In the genomic region with DNA sequence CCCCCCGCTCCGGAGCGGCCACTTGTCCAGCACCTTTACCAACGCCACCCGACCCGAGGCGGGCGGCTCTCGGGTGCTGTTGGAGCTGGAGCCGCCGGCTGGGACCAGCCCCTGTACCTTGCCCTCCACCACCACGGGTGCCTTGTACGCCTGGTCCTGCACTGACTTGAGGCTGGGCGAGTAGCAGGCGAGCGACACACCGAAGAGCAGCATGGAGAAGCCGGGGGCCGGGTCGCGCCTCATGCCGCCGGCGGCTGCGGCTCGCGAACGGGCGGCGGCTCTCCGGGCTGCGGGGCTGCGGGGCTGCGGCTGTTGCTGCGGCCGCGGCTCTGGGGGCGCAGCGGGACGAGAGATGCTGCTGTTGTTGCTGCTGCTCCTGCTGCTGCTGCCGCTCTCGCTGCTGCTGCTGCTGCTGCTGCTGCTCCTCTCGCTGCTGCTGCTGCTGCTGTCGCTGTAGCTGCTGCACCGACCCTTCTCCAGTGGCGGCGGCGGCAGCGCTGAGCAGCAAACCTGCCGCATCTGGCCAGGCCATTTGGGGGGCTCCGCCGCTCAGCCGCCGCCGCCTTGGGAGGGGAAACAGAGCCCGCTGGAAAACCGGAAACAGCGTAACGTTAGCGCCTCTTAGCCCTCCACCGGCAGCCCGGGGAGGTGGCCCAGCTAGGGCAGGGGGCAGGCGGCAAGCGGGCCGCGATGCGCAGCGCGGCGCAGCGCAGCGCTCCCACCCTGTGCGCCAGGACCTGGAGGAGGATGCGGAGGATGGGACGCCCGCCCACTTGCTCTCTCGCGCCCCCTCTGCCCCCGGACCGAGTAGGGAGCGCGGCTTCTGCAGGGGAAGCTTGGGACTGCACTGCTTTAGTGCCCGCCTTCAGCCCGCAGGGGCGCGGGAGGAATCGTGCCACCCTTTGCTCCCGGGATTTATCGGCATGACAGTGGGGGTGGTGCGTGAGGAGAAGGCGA, we compare ENCODE assay signal across 8 cellular contexts. TPM values are rescaled to one million over a fixed set of nuclear protein-coding genes. Genes with fewer than 3 reads are reported as not detected.
DNase-seq lines count a peak whose midpoint lies in the region; ATAC-seq and TF ChIP-seq lines count a peak whose summit lies in the region.

Gene NRG2, minus strand, starts transcription at position 749 of the 957 bp plus-strand sequence.

- ATAC-seq in GM18505 (IDR thresholded peaks at IDR 0.05; ENCODE audit: unreplicated experiment), result peak; percentile 63
- peak; percentile 66 for ATAC-seq in HG03025 (IDR thresholded peaks at IDR 0.05; ENCODE audit: low FRiP score, unreplicated experiment)
- peak; percentile 76 for ATAC-seq in stimulated activated effector memory CD8-positive, alpha-beta T cell treated with anti-CD3 and anti-CD28 coated beads, Interleukin-12 subunit alpha, Interleukin-12 subunit beta, amount 100 ng/mL, for 72 hours

- peaks cover 86% of the 10 kb centered on the region for H3K27me3 Mint-ChIP-seq in mesothelial cell of epicardium (ENCODE audit: low read depth)

- TF ChIP-seq POLR2A in GM18505 (IDR thresholded peaks at IDR 0.05; ENCODE audit: borderline replicate concordance, extremely low read depth, insufficient read depth, insufficient read length), result no peak

- H3K9me3 Mint-ChIP-seq in mesothelial cell of epicardium, result no peaks in the 10 kb centered on the region
- no peaks in the 10 kb centered on the region for H3K9me3 Mint-ChIP-seq in stimulated activated effector memory CD8-positive, alpha-beta T cell treated with anti-CD3 and anti-CD28 coated beads, Interleukin-12 subunit alpha, Interleukin-12 subunit beta, amount 100 ng/mL, for 72 hours

- H3K27ac Mint-ChIP-seq in mesothelial cell of epicardium, result no peak within 1 kb of the TSS
- H3K27ac Mint-ChIP-seq in stimulated activated effector memory CD8-positive, alpha-beta T cell treated with anti-CD3 and anti-CD28 coated beads, Interleukin-12 subunit alpha, Interleukin-12 subunit beta, amount 100 ng/mL, for 72 hours, result no peak within 1 kb of the TSS

- peak within 1 kb of the TSS; percentile 64 for H3K4me3 Mint-ChIP-seq in mesothelial cell of epicardium
- peak within 1 kb of the TSS; percentile 72 for H3K4me3 Mint-ChIP-seq in stimulated activated effector memory CD8-positive, alpha-beta T cell treated with anti-CD3 and anti-CD28 coated beads, Interleukin-12 subunit alpha, Interleukin-12 subunit beta, amount 100 ng/mL, for 72 hours

- TF ChIP-seq CTCF in mesothelial cell of epicardium (IDR thresholded peaks at IDR 0.05; ENCODE audit: unreplicated experiment), result peak; percentile 5

- no peaks in the 10 kb centered on the region for H3K36me3 Mint-ChIP-seq in mesothelial cell of epicardium
- no peaks in the 10 kb centered on the region for H3K36me3 Mint-ChIP-seq in stimulated activated effector memory CD8-positive, alpha-beta T cell treated with anti-CD3 and anti-CD28 coated beads, Interleukin-12 subunit alpha, Interleukin-12 subunit beta, amount 100 ng/mL, for 72 hours

- H3K4me1 Mint-ChIP-seq in mesothelial cell of epicardium, result peaks cover 9% of the 10 kb centered on the region
- peaks cover 25% of the 10 kb centered on the region for H3K4me1 Mint-ChIP-seq in stimulated activated effector memory CD8-positive, alpha-beta T cell treated with anti-CD3 and anti-CD28 coated beads, Interleukin-12 subunit alpha, Interleukin-12 subunit beta, amount 100 ng/mL, for 72 hours

- DNase-seq in 8988T, result peak; percentile 95
- peak; percentile 80 to 82 for DNase-seq in NCI-H524 (lab: John Stamatoyannopoulos, UW)
- DNase-seq in activated CD8-positive, alpha-beta memory T cell treated with anti-CD3 and anti-CD28 coated beads, Interleukin-2, amount 50 U/mL, for 4 hours, result peak; percentile 61
- DNase-seq in epidermal melanocyte (ENCODE audit: insufficient read length, low spot score), result peak; percentile 76
- peak; percentile 37 to 67 for DNase-seq in mesothelial cell of epicardium (ENCODE audit: low spot score in 2 of 2, unreplicated experiment in 2 of 2)
- peak; percentile 21 to 74 for DNase-seq in stimulated activated effector memory CD8-positive, alpha-beta T cell treated with anti-CD3 and anti-CD28 coated beads, Interleukin-12 subunit alpha, Interleukin-12 subunit beta, amount 100 ng/mL, for 72 hours (ENCODE audit: low spot score in 2 of 2)

RNA-seq across cellular contexts. Expression of gene NRG2, which starts in this region (rescaled TPM):
- 2.0 to 2.8 TPM (median 2.0 TPM) in 3 replicates for total RNA-seq in mesothelial cell of epicardium

Comparison
In these comparisons a context has a peak if more than half of its experiments do, and no peak if none do; other contexts are left out.
1. Peak in every context shown above with its lines: DNase-seq and ATAC-seq.